Comparison of ENCODE assay signal across 19 cellular contexts in genomic region chr1:43430831-43431230, GRCh38. TPM values are rescaled to one million over a fixed set of nuclear protein-coding genes. Genes with fewer than 3 reads are reported as not detected.
DNase-seq lines count a peak whose midpoint lies in the region; ATAC-seq, FAIRE-seq and TF ChIP-seq lines count a peak whose summit lies in the region.
"Had no signal": no experiment of that assay in that cellular context is flagged by ENCODE, and none has a peak within 500 bp of the region (broad histone marks: within the 10 kb centered on the region; RNA-seq: fewer than 3 reads in every experiment).

No MANE protein-coding gene starts in this region.

- TF ChIP-seq CTCF in RWPE2 (IDR thresholded peaks at IDR 0.05; ENCODE audit: poor library complexity, severe bottlenecking) = no peak
- TF ChIP-seq CTCF in kidney (IDR thresholded peaks at IDR 0.05; ENCODE audit: borderline replicate concordance, extremely low read depth, insufficient read depth) = no peak
- TF ChIP-seq CTCF in spleen (IDR thresholded peaks at IDR 0.05 in 8 of 11, conservative IDR thresholded peaks at IDR 0.05 in 3 of 11) = no peak
- no peak for TF ChIP-seq CTCF in GM13976 (IDR thresholded peaks at IDR 0.05; ENCODE audit: borderline replicate concordance, control extremely low read depth, extremely low read depth, insufficient read depth, missing control alignments)

- POLR2A ChIA-PET in CD8-positive, alpha-beta memory T cell (lab: Charles Lee) = no interaction called here

- H3K4me1 Mint-ChIP-seq in CD8-positive, alpha-beta memory T cell = peaks cover 0 to 2% (median 0%) of the 10 kb centered on the region in 3 donors
- H3K4me1 Mint-ChIP-seq: B cell, GM23338 had no signal

- FAIRE-seq in kidney (lab: Jason Lieb, UNC) = no peak
- FAIRE-seq: D721Med, G401.6, GM12891, GM18507, H54, HTR-8/SVneo had no signal

- no peak for TF ChIP-seq POLR2A in spleen (IDR thresholded peaks at IDR 0.05)

- DNase-seq in H7 (peak; percentile 17), RWPE2 (ENCODE audit: low spot score) (peak; percentile 29), kidney (peak; percentile 49), spleen (peak; percentile 51), GM13976 (ENCODE audit: low spot score) (no peak), C1 segment of cervical spinal cord (lab: John Stamatoyannopoulos, UW) (no peak)
- DNase-seq in CD8-positive, alpha-beta memory T cell = no peak
- DNase-seq: Caco-2; CD4-positive, CD25-positive, alpha-beta regulatory T cell had no signal

- no peak overlapping the region for H3K9ac ChIP-seq in kidney (ENCODE audit: low read length in 2 of 2)
- H3K9ac ChIP-seq: BLaER1 treated with 17β-estradiol and CSF1 and Interleukin-3, amounts not matched to agents 10 nM and 100 nM had no signal

- H3K4me3 ChIP-seq in H7 (ENCODE audit: insufficient read depth, low read depth, low read length) (no peak overlapping the region), RWPE2 (ENCODE audit: severe bottlenecking) (no peak overlapping the region), kidney (ENCODE audit: low read length in 2 of 2) (no peak overlapping the region), spleen (no peak overlapping the region)
- no peak overlapping the region for H3K4me3 ChIP-seq in CD8-positive, alpha-beta memory T cell (ENCODE audit: low read length)
- H3K4me3 ChIP-seq: BLaER1 treated with 17β-estradiol and CSF1 and Interleukin-3, amounts not matched to agents 10 nM and 100 nM; GM23338 had no signal

- no peak for ATAC-seq in RWPE2 (ENCODE audit: low read depth)
- ATAC-seq: GM23338 had no signal

- WGBS in spleen, 5 donors = 92 to 97% (median 96%) methylated on average over 5 of the region's 5 CpGs

- CTCF ChIA-PET in CD8-positive, alpha-beta memory T cell (lab: Charles Lee) = no interaction called here

- H3K27ac Mint-ChIP-seq in CD8-positive, alpha-beta memory T cell = peak overlapping the region in 2 of 8 donors; percentile 40 to 76
- H3K27ac Mint-ChIP-seq: B cell; CD4-positive, CD25-positive, alpha-beta regulatory T cell; GM23338 had no signal

- peaks cover 17 to 96% (median 26%) of the 10 kb centered on the region in 3 donors for H3K36me3 Mint-ChIP-seq in CD8-positive, alpha-beta memory T cell

- H3K27me3 ChIP-seq in H7 (ENCODE audit: control insufficient read depth, insufficient read depth, low read length) (no peaks in the 10 kb centered on the region), RWPE2 (ENCODE audit: insufficient read depth, poor library complexity, severe bottlenecking) (no peaks in the 10 kb centered on the region), spleen (replicated peaks in 1 of 7) (no peaks in the 10 kb centered on the region)
- no peaks in the 10 kb centered on the region for H3K27me3 ChIP-seq in CD8-positive, alpha-beta memory T cell (ENCODE audit: insufficient read depth, low read length, poor library complexity, severe bottlenecking)
- H3K27me3 ChIP-seq: BLaER1 treated with 17β-estradiol and CSF1 and Interleukin-3, amounts not matched to agents 10 nM and 100 nM had no signal

- intact Hi-C loops in kidney (cut with DNase I) = no loop called here
- intact Hi-C loops in spleen (cut with DNase I; ENCODE audit: low total_unique reads) = no loop called here

- no peaks in the 10 kb centered on the region for H3K27me3 Mint-ChIP-seq in CD8-positive, alpha-beta memory T cell
- H3K27me3 Mint-ChIP-seq: B cell; CD4-positive, CD25-positive, alpha-beta regulatory T cell had no signal

- H3K36me3 ChIP-seq in H7 (replicated peaks; ENCODE audit: control insufficient read depth, insufficient read depth, low read length) (peaks cover 33% of the 10 kb centered on the region), RWPE2 (ENCODE audit: low read depth) (peaks cover 92% of the 10 kb centered on the region), kidney (ENCODE audit: control insufficient read depth in 1 of 2, insufficient read depth in 2 of 2, low read length in 2 of 2) (peaks cover 65 to 80% of the 10 kb centered on the region in 2 donors), spleen (peaks cover 0 to 100% (median 87%) of the 10 kb centered on the region in 6 donors)
- peaks cover 63% of the 10 kb centered on the region for H3K36me3 ChIP-seq in CD8-positive, alpha-beta memory T cell (ENCODE audit: insufficient read depth, low read length)

- H3K4me1 ChIP-seq in RWPE2 (ENCODE audit: insufficient read depth, poor library complexity, severe bottlenecking) (no peaks in the 10 kb centered on the region), kidney (ENCODE audit: control insufficient read depth in 1 of 2, insufficient read depth in 1 of 2, low read depth in 1 of 2, low read length in 2 of 2) (peaks cover 0 to 3% of the 10 kb centered on the region in 2 donors), spleen (peaks cover 0 to 15% (median 0%) of the 10 kb centered on the region in 6 donors)
- no peaks in the 10 kb centered on the region for H3K4me1 ChIP-seq in CD8-positive, alpha-beta memory T cell (ENCODE audit: insufficient read depth, low read length)
- H3K4me1 ChIP-seq: BLaER1 treated with 17β-estradiol and CSF1 and Interleukin-3, amounts not matched to agents 10 nM and 100 nM; Caco-2 had no signal

- H3K4me3 Mint-ChIP-seq in CD8-positive, alpha-beta memory T cell = no peak overlapping the region
- H3K4me3 Mint-ChIP-seq: B cell; CD4-positive, CD25-positive, alpha-beta regulatory T cell; GM23338 had no signal

- H3K27ac ChIP-seq in RWPE2 (ENCODE audit: poor library complexity, severe bottlenecking) (no peak overlapping the region), kidney (ENCODE audit: low read depth in 2 of 2, low read length in 2 of 2) (no peak overlapping the region), spleen (no peak overlapping the region)
- H3K27ac ChIP-seq in CD8-positive, alpha-beta memory T cell (ENCODE audit: low read depth, low read length) = no peak overlapping the region
- H3K27ac ChIP-seq: BLaER1 treated with 17β-estradiol and CSF1 and Interleukin-3, amounts not matched to agents 10 nM and 100 nM had no signal

- H3K9me3 ChIP-seq in RWPE2 (ENCODE audit: severe bottlenecking) (no peaks in the 10 kb centered on the region), kidney (ENCODE audit: control insufficient read depth in 1 of 2, low read length in 2 of 2) (no peaks in the 10 kb centered on the region), spleen (no peaks in the 10 kb centered on the region)
- H3K9me3 ChIP-seq in CD8-positive, alpha-beta memory T cell (ENCODE audit: low read length) = no peaks in the 10 kb centered on the region
- H3K9me3 ChIP-seq: BLaER1 treated with 17β-estradiol and CSF1 and Interleukin-3, amounts not matched to agents 10 nM and 100 nM; Caco-2 had no signal

- in situ Hi-C loops in GM13976 (cut with MboI; ENCODE audit: low sequenced_read_pairs, unreplicated experiment) = no loop called here

- H3K9me3 Mint-ChIP-seq in CD8-positive, alpha-beta memory T cell = no peaks in the 10 kb centered on the region
- H3K9me3 Mint-ChIP-seq: CD4-positive, CD25-positive, alpha-beta regulatory T cell; GM23338 had no signal

RNA-seq across cellular contexts. Expression of gene HYI, which starts 22.9 kb away (rescaled TPM):
- total RNA-seq in H7 (2014; rRNA removed; shearing (Covaris generic)) = 29.4 and 42.5 TPM in 2 replicates
- total RNA-seq in kidney = 50.5 TPM
- polyA plus RNA-seq in kidney (ENCODE audit: insufficient read depth, low read depth, low replicate concordance) = 91.2 TPM
- 10 to 100 TPM; 24.2 to 47.3 (median 38.6) TPM for total RNA-seq in spleen
- 10 to 100 TPM; 23.2 to 67.2 (median 59.9) TPM for polyA plus RNA-seq in spleen
- total RNA-seq in CD8-positive, alpha-beta memory T cell = 1 to 10 TPM; 5.5 to 5.7 TPM
- polyA plus RNA-seq in CD8-positive, alpha-beta memory T cell = 2.4 TPM
- total RNA-seq: A172 had no signal

RNA-seq across cellular contexts. Expression of gene SZT2, which starts 41.1 kb away (rescaled TPM):
- 12.2 and 19.0 TPM in 2 replicates for total RNA-seq in H7 (2014; rRNA removed; shearing (Covaris generic))
- 66.8 TPM for total RNA-seq in kidney
- 10.4 TPM for polyA plus RNA-seq in kidney (ENCODE audit: insufficient read depth, low read depth, low replicate concordance)
- total RNA-seq in spleen = 100 to 1,000 TPM in 3 of 7 donors, 10 to 100 TPM in 4; 64.7 to 115 (median 75.7) TPM
- 10 to 100 TPM in 2 of 3 donors, 1 to 10 TPM in 1; 9.4 to 35.6 (median 16.7) TPM for polyA plus RNA-seq in spleen
- total RNA-seq in CD8-positive, alpha-beta memory T cell = 10 to 100 TPM; 34.4 to 35.1 TPM
- 7.2 TPM for polyA plus RNA-seq in CD8-positive, alpha-beta memory T cell

RNA-seq across cellular contexts. Expression of gene MED8, which starts 41.2 kb away (rescaled TPM):
- 37.6 and 41.2 TPM in 2 replicates for total RNA-seq in H7 (2014; rRNA removed; shearing (Covaris generic))
- 36.5 TPM for total RNA-seq in kidney
- polyA plus RNA-seq in kidney (ENCODE audit: insufficient read depth, low read depth, low replicate concordance) = 44.3 TPM
- total RNA-seq in spleen = 10 to 100 TPM; 24.8 to 38.3 (median 30.5) TPM
- 10 to 100 TPM; 18.3 to 23.8 (median 22.3) TPM for polyA plus RNA-seq in spleen
- total RNA-seq in CD8-positive, alpha-beta memory T cell = 10 to 100 TPM; 40.5 to 41.3 TPM
- 36.7 TPM for polyA plus RNA-seq in CD8-positive, alpha-beta memory T cell

Comparison
In these comparisons a context has a peak if more than half of its experiments do, and no peak if none do; other contexts are left out.
1. DNase-seq: peak in H7 (single experiment), RWPE2 (single experiment), kidney (single experiment) and spleen (single experiment); none in GM13976 (single experiment), CD8-positive, alpha-beta memory T cell (0 of 5) and C1 segment of cervical spinal cord (0 of 14).